In genomic region chr2:101300164-101300563, GRCh38 we compare ENCODE assay signal across 14 cellular contexts. TPM values are rescaled to one million over a fixed set of nuclear protein-coding genes. Genes with fewer than 3 reads are reported as not detected.
DNase-seq lines count a peak whose midpoint lies in the region; ATAC-seq and TF ChIP-seq lines count a peak whose summit lies in the region.
"Had no signal": no experiment of that assay in that cellular context is flagged by ENCODE, and none has a peak within 500 bp of the region (broad histone marks: within the 10 kb centered on the region; RNA-seq: fewer than 3 reads in every experiment).

No MANE protein-coding gene starts in this region.

- no peak overlapping the region for H3K4me3 Mint-ChIP-seq in activated CD8-positive, alpha-beta memory T cell treated with anti-CD3 and anti-CD28 coated beads, Interleukin-2, amount 10 ng/mL, durations not matched to agents 7 days and 5 days
- H3K4me3 Mint-ChIP-seq in CD4-positive, alpha-beta memory T cell = peak overlapping the region; percentile 41 to 82 (median 72)
- no peak overlapping the region for H3K4me3 Mint-ChIP-seq in mesothelial cell of epicardium

- no peak overlapping the region for H3K4me3 ChIP-seq in CD4-positive, alpha-beta memory T cell (ENCODE audit: low read length in 2 of 2)
- no peak overlapping the region for H3K4me3 ChIP-seq in WERI-Rb-1 (ENCODE audit: low read depth, low read length)
- H3K4me3 ChIP-seq: A549, SK-N-MC had no signal

- H3K27me3 Mint-ChIP-seq in activated CD8-positive, alpha-beta memory T cell treated with anti-CD3 and anti-CD28 coated beads, Interleukin-2, amount 10 ng/mL, durations not matched to agents 7 days and 5 days = no peaks in the 10 kb centered on the region
- no peaks in the 10 kb centered on the region for H3K27me3 Mint-ChIP-seq in CD4-positive, alpha-beta memory T cell
- no peaks in the 10 kb centered on the region for H3K27me3 Mint-ChIP-seq in mesothelial cell of epicardium (ENCODE audit: low read depth)

- H3K36me3 ChIP-seq in CD4-positive, alpha-beta memory T cell (ENCODE audit: insufficient read depth, low read length) = peaks cover 7% of the 10 kb centered on the region
- peaks cover 27% of the 10 kb centered on the region for H3K36me3 ChIP-seq in WERI-Rb-1

- no peak overlapping the region for H3K27ac ChIP-seq in CD4-positive, alpha-beta memory T cell (ENCODE audit: low read depth, low read length)
- H3K27ac ChIP-seq in WERI-Rb-1 = peak overlapping the region; percentile 34
- H3K27ac ChIP-seq: A549, SK-N-MC had no signal

- intact Hi-C loops in CD4-positive, alpha-beta memory T cell (cut with micrococcal nuclease) = no loop called here

- H3K9me3 Mint-ChIP-seq in activated CD8-positive, alpha-beta memory T cell treated with anti-CD3 and anti-CD28 coated beads, Interleukin-2, amount 10 ng/mL, durations not matched to agents 7 days and 5 days (ENCODE audit: low read depth) = no peaks in the 10 kb centered on the region
- no peaks in the 10 kb centered on the region for H3K9me3 Mint-ChIP-seq in CD4-positive, alpha-beta memory T cell
- no peaks in the 10 kb centered on the region for H3K9me3 Mint-ChIP-seq in mesothelial cell of epicardium

- no peak for DNase-seq in activated CD8-positive, alpha-beta memory T cell treated with anti-CD3 and anti-CD28 coated beads, Interleukin-2, amount 10 ng/mL, durations not matched to agents 7 days and 5 days
- DNase-seq in activated CD8-positive, alpha-beta memory T cell treated with anti-CD3 and anti-CD28 coated beads, Interleukin-2, amount 50 U/mL, for 4 hours = no peak
- no peak for DNase-seq in CD4-positive, alpha-beta memory T cell
- DNase-seq in WERI-Rb-1 (peak; percentile 30), mesothelial cell of epicardium (ENCODE audit: low spot score in 2 of 2, unreplicated experiment in 2 of 2) (no peak), NCI-H1417 treated with DMSO at 0.1 percent for 48 hours (lab: John Stamatoyannopoulos, UW) (no peak), NOMO-1 treated with dmso at 0.1 percent for 144 hours (lab: John Stamatoyannopoulos, UW; ENCODE audit: unreplicated experiment) (no peak)
- DNase-seq: activated CD8-positive, alpha-beta memory T cell treated with anti-CD3 and anti-CD28 coated beads, Interleukin-2, amount 50 U/mL, for 48 hours; amygdala; hippocampal formation had no signal

- H3K27ac Mint-ChIP-seq in activated CD8-positive, alpha-beta memory T cell treated with anti-CD3 and anti-CD28 coated beads, Interleukin-2, amount 10 ng/mL, durations not matched to agents 7 days and 5 days = peak overlapping the region; percentile 20
- H3K27ac Mint-ChIP-seq in CD4-positive, alpha-beta memory T cell = peak overlapping the region in 6 of 7 donors; percentile 12 to 96 (median 48)
- peak overlapping the region; percentile 4 for H3K27ac Mint-ChIP-seq in mesothelial cell of epicardium

- no peak for ATAC-seq in activated CD8-positive, alpha-beta memory T cell treated with anti-CD3 and anti-CD28 coated beads, Interleukin-2, amount 10 ng/mL, durations not matched to agents 7 days and 5 days
- no peak for ATAC-seq in GM21515 (IDR thresholded peaks at IDR 0.05; ENCODE audit: unreplicated experiment)
- ATAC-seq: A549, Panc1 had no signal

- H3K36me3 Mint-ChIP-seq in activated CD8-positive, alpha-beta memory T cell treated with anti-CD3 and anti-CD28 coated beads, Interleukin-2, amount 10 ng/mL, durations not matched to agents 7 days and 5 days = peaks cover 59% of the 10 kb centered on the region
- peaks cover 14 to 59% of the 10 kb centered on the region in 2 donors for H3K36me3 Mint-ChIP-seq in CD4-positive, alpha-beta memory T cell
- H3K36me3 Mint-ChIP-seq in mesothelial cell of epicardium = peaks cover 5% of the 10 kb centered on the region

- no peaks in the 10 kb centered on the region for H3K9me3 ChIP-seq in CD4-positive, alpha-beta memory T cell (ENCODE audit: control insufficient read depth in 1 of 2, low read length in 2 of 2)
- no peaks in the 10 kb centered on the region for H3K9me3 ChIP-seq in WERI-Rb-1 (ENCODE audit: severe bottlenecking)
- H3K9me3 ChIP-seq: A549 had no signal

- H3K27me3 ChIP-seq in CD4-positive, alpha-beta memory T cell (ENCODE audit: insufficient read depth, low read length) = no peaks in the 10 kb centered on the region
- H3K27me3 ChIP-seq in WERI-Rb-1 (ENCODE audit: insufficient read depth, low read depth, severe bottlenecking) = no peaks in the 10 kb centered on the region

- peaks cover 73% of the 10 kb centered on the region for H3K4me1 Mint-ChIP-seq in activated CD8-positive, alpha-beta memory T cell treated with anti-CD3 and anti-CD28 coated beads, Interleukin-2, amount 10 ng/mL, durations not matched to agents 7 days and 5 days
- peaks cover 62 to 98% (median 81%) of the 10 kb centered on the region in 4 donors for H3K4me1 Mint-ChIP-seq in CD4-positive, alpha-beta memory T cell
- H3K4me1 Mint-ChIP-seq in mesothelial cell of epicardium = peaks cover 25% of the 10 kb centered on the region

- TF ChIP-seq CTCF in WERI-Rb-1 (IDR thresholded peaks at IDR 0.05; ENCODE audit: low read depth, low read length) (no peak), mesothelial cell of epicardium (IDR thresholded peaks at IDR 0.05; ENCODE audit: unreplicated experiment) (no peak)

- POLR2A ChIA-PET in CD4-positive, alpha-beta memory T cell (lab: Charles Lee; ENCODE audit: partially characterized antibody) = interaction anchor here (1.1 to 4.4 kb wide), 4 partner anchors 8 to 46 kb away, joined by 3 to 22 read pairs (median 9); partner anchors contain the start of gene RNF149

- peaks cover 96% of the 10 kb centered on the region for H3K4me1 ChIP-seq in CD4-positive, alpha-beta memory T cell (ENCODE audit: insufficient read depth, low read length)

- CTCF ChIA-PET in activated CD8-positive, alpha-beta memory T cell treated with anti-CD3 and anti-CD28 coated beads, Interleukin-2, amount 10 ng/mL, durations not matched to agents 7 days and 5 days (lab: Charles Lee) = interaction anchor here (0.7 kb wide), 1 partner anchor 13 kb away, joined by 3 read pairs; no protein-coding TSS in a partner anchor
- CTCF ChIA-PET in CD4-positive, alpha-beta memory T cell (lab: Charles Lee; ENCODE audit: partially characterized antibody) = interaction anchor here (1.1 to 5.3 kb wide), 4 partner anchors 28 to 49 kb away, joined by 3 to 25 read pairs (median 4); no protein-coding TSS in a partner anchor

RNA-seq across cellular contexts. Expression of gene RNF149, which starts 8.3 kb away (rescaled TPM):
- 100 to 1,000 TPM in 1 of 2 experiments, 10 to 100 TPM in 1; 72.3 to 100 TPM for total RNA-seq in activated CD8-positive, alpha-beta memory T cell treated with anti-CD3 and anti-CD28 coated beads, Interleukin-2, amount 10 ng/mL, durations not matched to agents 7 days and 5 days
- 100 to 1,000 TPM; 138 to 154 TPM for total RNA-seq in CD4-positive, alpha-beta memory T cell
- polyA plus RNA-seq in CD4-positive, alpha-beta memory T cell = 10 to 100 TPM; 67.6 to 94.6 TPM
- 52.5 to 59.5 TPM (median 57.6 TPM) in 3 replicates for total RNA-seq in mesothelial cell of epicardium

RNA-seq across cellular contexts. Expression of gene CNOT11, which starts 47.5 kb away (rescaled TPM):
- total RNA-seq in activated CD8-positive, alpha-beta memory T cell treated with anti-CD3 and anti-CD28 coated beads, Interleukin-2, amount 10 ng/mL, durations not matched to agents 7 days and 5 days = 10 to 100 TPM; 57.4 to 71.9 TPM
- total RNA-seq in CD4-positive, alpha-beta memory T cell = 10 to 100 TPM; 53.8 to 56.9 TPM
- polyA plus RNA-seq in CD4-positive, alpha-beta memory T cell = 10 to 100 TPM; 62.2 to 75.5 TPM
- total RNA-seq in mesothelial cell of epicardium = 38.3 to 38.8 TPM (median 38.7 TPM) in 3 replicates

Comparison
In these comparisons a context has a peak if more than half of its experiments do, and no peak if none do; other contexts are left out.
1. H3K4me3 Mint-ChIP-seq: peak in CD4-positive, alpha-beta memory T cell (8 of 8); none in activated CD8-positive, alpha-beta memory T cell treated with anti-CD3 and anti-CD28 coated beads, Interleukin-2, amount 10 ng/mL, durations not matched to agents 7 days and 5 days (single experiment) and mesothelial cell of epicardium (single experiment).
2. Peak in every context shown above with its lines, with median percentiles within 50 percentile points of each other: H3K27ac Mint-ChIP-seq.